Comparison of ENCODE assay signal across 31 cellular contexts in genomic region chr20:62393830-62394229, GRCh38. TPM values are rescaled to one million over a fixed set of nuclear protein-coding genes. Genes with fewer than 3 reads are reported as not detected.
"Had no signal": no experiment of that assay in that cellular context is flagged by ENCODE, and none has a peak within 500 bp of the region (broad histone marks: within the 10 kb centered on the region; RNA-seq: fewer than 3 reads in every experiment).

No MANE protein-coding gene starts in this region.

- H3K27me3 Mint-ChIP-seq: naive B cell; stimulated activated naive CD8-positive, alpha-beta T cell treated with anti-CD3 and anti-CD28 coated beads, Interleukin-15, Interleukin-2, amounts not matched to agents 100 ng/mL and 50 ng/mL, for 24 hours; type B pancreatic cell had no signal

- H3K27ac Mint-ChIP-seq: immature natural killer cell; mesothelial cell of epicardium; natural killer cell; neural progenitor cell; stimulated activated effector memory CD8-positive, alpha-beta T cell treated with anti-CD3 and anti-CD28 coated beads, Interleukin-12 subunit alpha, Interleukin-12 subunit beta, amount 100 ng/mL, for 72 hours; stimulated activated naive CD8-positive, alpha-beta T cell treated with anti-CD3 and anti-CD28 coated beads, Interleukin-15, Interleukin-2, amounts not matched to agents 100 ng/mL and 50 ng/mL, for 24 hours; type B pancreatic cell had no signal

- H3K9me3 ChIP-seq: left ventricle myocardium inferior, ovary, prostate gland, sigmoid colon, spleen, suprapubic skin, thoracic aorta, tibial artery, uterus had no signal

- ATAC-seq: natural killer cell had no signal

- H3K27me3 ChIP-seq: neural progenitor cell, ovary, sigmoid colon, spleen, suprapubic skin, tibial artery, uterus had no signal

- DNase-seq: hypothalamus; immature natural killer cell; islet precursor cell; left ventricle myocardium inferior; mesendoderm; naive B cell; natural killer cell; nephron progenitor cell; ovary; retina; right cardiac atrium; sigmoid colon; small intestine; spleen; stimulated activated CD4-positive, alpha-beta T cell treated with anti-CD3 and anti-CD28 coated beads, Interleukin-4, amount 100 ng/mL, for 24 hours; stimulated activated naive CD4-positive, alpha-beta T cell; tibial artery; uterus had no signal

- H3K4me3 ChIP-seq: left ventricle myocardium inferior, lung, neural progenitor cell, ovary, prostate gland, sigmoid colon, spleen, suprapubic skin, thoracic aorta, tibial artery, uterus had no signal

- H3K36me3 Mint-ChIP-seq: immature natural killer cell, natural killer cell had no signal

- H3K9me3 Mint-ChIP-seq: immature natural killer cell; mesothelial cell of epicardium; nephron progenitor cell; neural progenitor cell; stimulated activated effector memory CD8-positive, alpha-beta T cell treated with anti-CD3 and anti-CD28 coated beads, Interleukin-12 subunit alpha, Interleukin-12 subunit beta, amount 100 ng/mL, for 72 hours; stimulated activated naive CD8-positive, alpha-beta T cell treated with anti-CD3 and anti-CD28 coated beads, Interleukin-15, Interleukin-2, amounts not matched to agents 100 ng/mL and 50 ng/mL, for 24 hours; type B pancreatic cell had no signal

- H3K4me1 ChIP-seq: neural progenitor cell, prostate gland, sigmoid colon, suprapubic skin, tibial artery, uterus had no signal

- H3K36me3 ChIP-seq: neural progenitor cell, ovary, prostate gland, uterus had no signal

- H3K27ac ChIP-seq: left ventricle myocardium inferior, neural progenitor cell, ovary, prostate gland, sigmoid colon, spleen, suprapubic skin, thoracic aorta, tibial artery, uterus had no signal

- H3K4me3 Mint-ChIP-seq: immature natural killer cell; mesothelial cell of epicardium; naive B cell; natural killer cell; nephron progenitor cell; neural progenitor cell; stimulated activated effector memory CD8-positive, alpha-beta T cell treated with anti-CD3 and anti-CD28 coated beads, Interleukin-12 subunit alpha, Interleukin-12 subunit beta, amount 100 ng/mL, for 72 hours; stimulated activated naive CD8-positive, alpha-beta T cell treated with anti-CD3 and anti-CD28 coated beads, Interleukin-15, Interleukin-2, amounts not matched to agents 100 ng/mL and 50 ng/mL, for 24 hours; type B pancreatic cell had no signal

- H3K9ac ChIP-seq: neural progenitor cell had no signal

RNA-seq across cellular contexts. Expression of gene RBBP8NL, which starts 33.5 kb away (rescaled TPM):
- total RNA-seq: kidney epithelial cell, left ventricle myocardium inferior, mononuclear cell, natural killer cell, omental fat pad, right cardiac atrium, sigmoid colon, spleen, subcutaneous adipose tissue, thoracic aorta had no signal
- polyA plus RNA-seq: immature natural killer cell, ovary, right cardiac atrium had no signal
